8 cellular contexts compared by ENCODE assay signal in genomic region chr12:111841236-111841749, GRCh38. TPM values are rescaled to one million over a fixed set of nuclear protein-coding genes. Genes with fewer than 3 reads are reported as not detected.
DNase-seq lines count a peak whose midpoint lies in the region; ATAC-seq, FAIRE-seq and TF ChIP-seq lines count a peak whose summit lies in the region.

No MANE protein-coding gene starts in this region.

- H4K20me1 ChIP-seq in KMS-11 (ENCODE audit: insufficient read depth): no peaks in the 10 kb centered on the region
- H4K20me1 ChIP-seq in GM12878 (ENCODE audit: control insufficient read depth, insufficient read depth): no peaks in the 10 kb centered on the region

- TF ChIP-seq POLR2A in heart left ventricle (IDR thresholded peaks at IDR 0.05): no peak
- no peak for TF ChIP-seq POLR2A in GM12878 (IDR thresholded peaks at IDR 0.05; ENCODE audit: low read depth, low read length)
- TF ChIP-seq POLR2A in upper lobe of left lung (IDR thresholded peaks at IDR 0.05): no peak

- RAD21 ChIA-PET in GM12878 (lab: Charles Lee; ENCODE audit: unreplicated experiment): interaction anchor here (0.9 to 1.6 kb wide), 3 partner anchors 15 to 172 kb away, joined by 3 to 5 read pairs (median 3); partner anchors contain the start of genes ERP29 and TMEM116

- H3K4me3 ChIP-seq in heart left ventricle (peak overlapping the region; percentile 73 to 100 (median 94)), KMS-11 (IDR thresholded peaks at IDR 0.05; ENCODE audit: insufficient read depth, low read depth, low read length) (no peak overlapping the region), GM12878 (peak overlapping the region; percentile 97), lung (peak overlapping the region; percentile 96), upper lobe of left lung (peak overlapping the region; percentile 79 to 99 (median 84))

- H3K36me3 ChIP-seq in heart left ventricle: peaks cover 0 to 37% (median 11%) of the 10 kb centered on the region in 9 donors
- H3K36me3 ChIP-seq in KMS-11 (ENCODE audit: insufficient read depth): no peaks in the 10 kb centered on the region
- H3K36me3 ChIP-seq in GM12878 (ENCODE audit: control insufficient read depth in 2 of 2, insufficient read depth in 2 of 2, low read length in 1 of 2): no peaks in the 10 kb centered on the region; a peak in 1 of 4 replicates
- H3K36me3 ChIP-seq in lung (ENCODE audit: control insufficient read depth in 2 of 2, insufficient read depth in 2 of 2, low read length in 2 of 2): peaks cover 0 to 9% of the 10 kb centered on the region in 2 donors
- H3K36me3 ChIP-seq in upper lobe of left lung: peaks cover 0 to 15% (median 7%) of the 10 kb centered on the region in 4 donors

- TF ChIP-seq RAD21 in GM12878 (IDR thresholded peaks at IDR 0.05; ENCODE audit: insufficient read depth, low read depth, low read length): no peak

- H3K27me3 ChIP-seq in heart left ventricle: no peaks in the 10 kb centered on the region
- no peaks in the 10 kb centered on the region for H3K27me3 ChIP-seq in KMS-11 (ENCODE audit: insufficient read depth, low read depth)
- no peaks in the 10 kb centered on the region for H3K27me3 ChIP-seq in GM12878 (replicated peaks in 1 of 2; ENCODE audit: control insufficient read depth in 2 of 2, insufficient read depth in 2 of 2, low read length in 1 of 2)
- no peaks in the 10 kb centered on the region for H3K27me3 ChIP-seq in lung (ENCODE audit: control insufficient read depth, insufficient read depth)
- no peaks in the 10 kb centered on the region for H3K27me3 ChIP-seq in upper lobe of left lung

- TF ChIP-seq CTCF in heart left ventricle (IDR thresholded peaks at IDR 0.05): no peak
- TF ChIP-seq CTCF in KMS-11 (conservative IDR thresholded peaks at IDR 0.05; ENCODE audit: low read depth, low read length): no peak
- no peak for TF ChIP-seq CTCF in GM12878 (IDR thresholded peaks at IDR 0.05 in 2 of 3, conservative IDR thresholded peaks at IDR 0.05 in 1 of 3; ENCODE audit: control insufficient read depth in 2 of 3, extremely low read depth in 1 of 3, insufficient read depth in 1 of 3, low read depth in 3 of 3, low read length in 3 of 3)
- no peak for TF ChIP-seq CTCF in lung (IDR thresholded peaks at IDR 0.05; ENCODE audit: control extremely low read depth, extremely low read depth)
- no peak for TF ChIP-seq CTCF in upper lobe of left lung (IDR thresholded peaks at IDR 0.05)

- intact Hi-C loops in heart left ventricle (cut with DNase I): no loop called here
- intact Hi-C loops in left ventricle myocardium superior (cut with micrococcal nuclease): no loop called here
- intact Hi-C loops in GM12878 (cut with micrococcal nuclease; ENCODE audit: unreplicated experiment): loop anchor here (10.0 kb wide), 1 partner anchor 544 kb away; the partner anchor contains the start of gene HECTD4

- H3K4me2 ChIP-seq in KMS-11: peak overlapping the region; percentile 98
- H3K4me2 ChIP-seq in GM12878 (ENCODE audit: control insufficient read depth, insufficient read depth): peak overlapping the region; percentile 14

- peaks cover 47% of the 10 kb centered on the region for H3K79me2 ChIP-seq in KMS-11 (ENCODE audit: insufficient read depth, low read depth)
- peaks cover 61% of the 10 kb centered on the region for H3K79me2 ChIP-seq in GM12878 (ENCODE audit: control insufficient read depth, insufficient read depth, low read length)

- H3K4me1 ChIP-seq in heart left ventricle: peaks cover 10 to 50% (median 36%) of the 10 kb centered on the region in 12 donors
- H3K4me1 ChIP-seq in KMS-11 (ENCODE audit: low read depth, poor library complexity, severe bottlenecking): peaks cover 21% of the 10 kb centered on the region
- H3K4me1 ChIP-seq in GM12878 (ENCODE audit: control insufficient read depth, insufficient read depth, low read length): no peaks in the 10 kb centered on the region
- H3K4me1 ChIP-seq in lung (ENCODE audit: control insufficient read depth in 2 of 2, insufficient read depth in 2 of 2, low read length in 2 of 2): peaks cover 7 to 10% of the 10 kb centered on the region in 2 donors
- peaks cover 29 to 54% (median 36%) of the 10 kb centered on the region in 4 donors for H3K4me1 ChIP-seq in upper lobe of left lung

- CTCF ChIA-PET in GM12878 (lab: Yijun Ruan, JAX): interaction anchor here (0.5 to 2.6 kb wide), 8 partner anchors 15 to 573 kb away, joined by 3 to 14 read pairs (median 5); no protein-coding TSS in a partner anchor

- H3K9me3 ChIP-seq in heart left ventricle (no peaks in the 10 kb centered on the region), GM12878 (replicated peaks; ENCODE audit: control insufficient read depth, insufficient read depth, low read length) (no peaks in the 10 kb centered on the region), lung (ENCODE audit: control insufficient read depth in 2 of 2, insufficient read depth in 1 of 2, low read length in 1 of 2) (no peaks in the 10 kb centered on the region), upper lobe of left lung (no peaks in the 10 kb centered on the region)

- DNase-seq in heart left ventricle: no peak
- no peak for DNase-seq in left ventricle myocardium superior
- DNase-seq in GM12878 (ENCODE audit: low read depth, low spot score): no peak
- DNase-seq in lung (ENCODE audit: low spot score): no peak
- no peak for DNase-seq in upper lobe of left lung
- no peak for DNase-seq in NK-92 (lab: John Stamatoyannopoulos, UW; ENCODE audit: unreplicated experiment)

- in situ Hi-C loops in GM12878 (cut with MboI): no loop called here

- ATAC-seq in heart left ventricle (peak in 2 of 4 donors; percentile 7 to 12), left ventricle myocardium superior (no peak), GM12878 (peak; percentile 6), lung (ENCODE audit: insufficient read depth, low FRiP score) (no peak), upper lobe of left lung (ENCODE audit: low FRiP score in 2 of 2) (no peak), GM21381 (IDR thresholded peaks at IDR 0.05; ENCODE audit: unreplicated experiment) (no peak)

- POLR2A ChIA-PET in GM12878 (lab: Charles Lee): interaction anchor here (1.3 kb wide), 1 partner anchor 576 kb away, joined by 3 read pairs; no protein-coding TSS in a partner anchor

- H3K9ac ChIP-seq in KMS-11 (peak overlapping the region; percentile 95), GM12878 (ENCODE audit: control insufficient read depth, insufficient read depth, low read length) (peak overlapping the region; percentile 91)

- no peak for TF ChIP-seq EP300 in GM12878 (IDR thresholded peaks at IDR 0.05; ENCODE audit: borderline replicate concordance in 1 of 2, control insufficient read depth in 1 of 2, low read depth in 2 of 2, low read length in 2 of 2)
- TF ChIP-seq EP300 in upper lobe of left lung (IDR thresholded peaks at IDR 0.05): no peak

- 0 to 1% (median 0%) methylated on average over 13 of the region's 13 CpGs for WGBS in heart left ventricle, 4 donors
- under 1% methylated on average over 13 of the region's 13 CpGs for WGBS in GM12878 (ENCODE audit: insufficient coverage, insufficient replicate concordance, low lambda C conversion rate, missing lambda C conversion rate)
- WGBS in lung, 2 donors: 0% methylated on average over 13 of the region's 13 CpGs
- 0 to 1% methylated on average over 9 to 13 of the region's 13 CpGs for WGBS in upper lobe of left lung, 2 donors

- peak overlapping the region; percentile 66 for H2AFZ ChIP-seq in KMS-11 (ENCODE audit: low read depth)
- peak overlapping the region; percentile 93 for H2AFZ ChIP-seq in GM12878 (ENCODE audit: control insufficient read depth, low read depth, low read length)

- SMC1A ChIA-PET in GM12878 (lab: Charles Lee; ENCODE audit: uncharacterized antibody, unreplicated experiment): interaction anchor here (0.5 to 2.0 kb wide), 11 partner anchors 10 to 530 kb away, joined by 3 to 8 read pairs (median 4); partner anchors contain the start of genes ACAD10 and BRAP

- H3K27ac ChIP-seq in heart left ventricle: peak overlapping the region; percentile 91 to 99 (median 96)
- H3K27ac ChIP-seq in KMS-11: peak overlapping the region; percentile 81
- H3K27ac ChIP-seq in GM12878 (ENCODE audit: control insufficient read depth, insufficient read depth): peak overlapping the region; percentile 88
- peak overlapping the region; percentile 92 to 100 for H3K27ac ChIP-seq in lung (ENCODE audit: low read depth in 1 of 2, low read length in 1 of 2)
- peak overlapping the region; percentile 94 to 97 (median 96) for H3K27ac ChIP-seq in upper lobe of left lung

- BruUV-seq in GM12878 (replicated peaks; lab: Mats Ljungman, UMichigan): TSS peak; percentile 94

- no peak for FAIRE-seq in GM12878 (lab: Jason Lieb, UNC)

TF ChIP-seq in GM12878, 131 proteins besides CTCF, POLR2A, EP300 and RAD21 (continues in another document):
- no peak for TF ChIP-seq SMAD1 (IDR thresholded peaks at IDR 0.05; ENCODE audit: low read depth, partially characterized antibody)
- TF ChIP-seq GATAD2B (conservative IDR thresholded peaks at IDR 0.05; ENCODE audit: low read depth): no peak
- no peak for TF ChIP-seq ESRRA (IDR thresholded peaks at IDR 0.05; ENCODE audit: low read length)
- no peak for TF ChIP-seq POU2F2 (IDR thresholded peaks at IDR 0.05; ENCODE audit: borderline replicate concordance, low read depth, low read length)
- no peak for TF ChIP-seq JUNB (IDR thresholded peaks at IDR 0.05)
- no peak for TF ChIP-seq RUNX3 (IDR thresholded peaks at IDR 0.05; ENCODE audit: low read length)

RNA-seq across cellular contexts. Expression of gene MAPKAPK5, which starts 0.7 kb away (rescaled TPM):
- total RNA-seq in heart left ventricle (10 to 100 TPM; 20.2 to 28.7 (median 25.2) TPM), left ventricle myocardium superior (24.8 TPM), GM12878 (2014; rRNA removed) (45.4 and 46.8 TPM in 2 replicates), GM12878 (2014; rRNA removed; fragmentation: Illumina TruSeq; extraction: Trizol) (40.8 and 42.5 TPM in 2 replicates), GM12878 (2021) (45.6 and 54.3 TPM in 2 replicates), lung (10 to 100 TPM; 46.0 to 46.3 TPM), upper lobe of left lung (10 to 100 TPM; 27.2 to 60.8 (median 42.3) TPM)
- polyA plus RNA-seq in heart left ventricle (10 to 100 TPM in 1 of 2 donors, 1 to 10 TPM in 1; 8.0 to 27.5 TPM), GM12878 (2011; rRNA removed) (50.4 and 50.6 TPM in 2 replicates), GM12878 (2014; fragmentation: Illumina TruSeq; extraction: Trizol) (39.7 and 39.9 TPM in 2 replicates), GM12878 (2014; fragmentation: Nextera tagmentation; extraction: Ambion mirVana) (10 to 100 TPM; 12.6 to 14.4 TPM), GM12878 (2014; rRNA removed) (42.2 and 48.6 TPM in 2 replicates), GM12878 (2016; fragmentation: Nextera tagmentation; extraction: Ambion mirVana) (10 to 100 TPM; 35.8 to 52.9 TPM), lung (10 to 100 TPM; 15.4 to 28.4 TPM)
- 146 and 153 TPM in 2 replicates for total RNA-seq in GM12878 (2013; cell fraction: nucleolus; rRNA removed)
- 15.0 TPM for polyA plus RNA-seq in GM12878 (2011; ENCODE audit: low read depth)
- 37.6 and 40.2 TPM in 2 replicates for polyA plus RNA-seq in GM12878 (2011; cell fraction: cytosol; rRNA removed)
- 58.5 and 67.3 TPM in 2 replicates for polyA plus RNA-seq in GM12878 (2011; cell fraction: nucleus; rRNA removed)
- polyA plus RNA-seq in GM12878 (2012): 17.6 and 23.2 TPM in 2 replicates
- polyA minus RNA-seq in GM12878 (2011; rRNA and poly(A)+ RNA removed): 45.6 and 55.0 TPM in 2 replicates
- 10.3 and 16.3 TPM in 2 replicates for polyA minus RNA-seq in GM12878 (2011; cell fraction: cytosol; rRNA and poly(A)+ RNA removed)
- 26.6 and 43.9 TPM in 2 replicates for polyA minus RNA-seq in GM12878 (2011; cell fraction: nucleus; rRNA and poly(A)+ RNA removed)
